ENCODE assay signal across 8 cellular contexts in genomic region chr20:30283502-30284360, GRCh38.
DNase-seq lines count a peak whose midpoint lies in the region; FAIRE-seq and TF ChIP-seq lines count a peak whose summit lies in the region.
"Not testable (repeated sequence)": the region's sequence is repeated elsewhere in the genome, so short reads cannot be mapped to it uniquely, and the experiment has no call there.

No MANE protein-coding gene starts in this region.

- H3K4me1 ChIP-seq in adipocyte (ENCODE audit: control insufficient read depth, insufficient read depth, low read length): not testable (repeated sequence)
- peaks cover 11% of the 10 kb centered on the region for H3K4me1 ChIP-seq in mononuclear cell (ENCODE audit: insufficient read depth, low read length)

- H3K9ac ChIP-seq in adipocyte (ENCODE audit: low read length): peak overlapping the region; percentile 54

- not testable (repeated sequence) for H3K36me3 ChIP-seq in adipocyte (ENCODE audit: control insufficient read depth, insufficient read depth, low read length, severe bottlenecking)

- FAIRE-seq in urothelium cell line (lab: Jason Lieb, UNC): peak; percentile 100

- H3K9me3 ChIP-seq in adipocyte (ENCODE audit: control insufficient read depth, low read length); mononuclear cell (ENCODE audit: low read depth, low read length): not testable (repeated sequence)

- TF ChIP-seq CTCF in GM20000 (IDR thresholded peaks at IDR 0.05; ENCODE audit: extremely low read depth, missing control alignments); fibroblast of pulmonary artery (IDR thresholded peaks at IDR 0.05; ENCODE audit: low read length, missing control alignments): not testable (repeated sequence)

- DNase-seq in GM20000 (ENCODE audit: low spot score): peak; percentile 58
- peak; percentile 81 for DNase-seq in NCI-H2227 treated with DMSO at 0.1 percent for 48 hours (lab: John Stamatoyannopoulos, UW)
- peak; percentile 88 for DNase-seq in activated CD4-positive, alpha-beta T cell treated with anti-CD3 and anti-CD28 coated beads for 48 hours
- DNase-seq in adipocyte (ENCODE audit: low read depth): peak; percentile 0
- peak; percentile 61 for DNase-seq in fibroblast of pulmonary artery (ENCODE audit: low read depth)
- peak; percentile 53 to 72 for DNase-seq in stimulated activated CD4-positive, alpha-beta T cell treated with anti-CD3 and anti-CD28 coated beads, Interleukin-2, amount 100 ng/mL, for 48 hours
- peak; percentile 54 for DNase-seq in urothelium cell line (ENCODE audit: low spot score)

- H3K4me3 ChIP-seq in adipocyte (ENCODE audit: low read length) (peak overlapping the region; percentile 66), fibroblast of pulmonary artery (replicated peaks; ENCODE audit: low read depth, low read length) (peak overlapping the region; percentile 30), mononuclear cell (ENCODE audit: low read length) (peak overlapping the region; percentile 34)

- not testable (repeated sequence) for H3K27me3 ChIP-seq in adipocyte (replicated peaks; ENCODE audit: control insufficient read depth, insufficient read depth, low read length); mononuclear cell (ENCODE audit: insufficient read depth, low read length)

Comparison
In these comparisons a context has a peak if more than half of its experiments do, and no peak if none do; other contexts are left out.
1. Peak in every context shown above with its lines: DNase-seq and H3K4me3 ChIP-seq.
2. DNase-seq: peak in every context shown above with its lines; median percentile 88 in activated CD4-positive, alpha-beta T cell treated with anti-CD3 and anti-CD28 coated beads for 48 hours; 81 in NCI-H2227 treated with DMSO at 0.1 percent for 48 hours; 62 in stimulated activated CD4-positive, alpha-beta T cell treated with anti-CD3 and anti-CD28 coated beads, Interleukin-2, amount 100 ng/mL, for 48 hours; 61 in fibroblast of pulmonary artery; 58 in GM20000; 54 in urothelium cell line; 0 in adipocyte.